ENCODE assay signal across 1 cellular context in genomic region chr6:27838513-27839302, GRCh38.
TF ChIP-seq lines count a peak whose summit lies in the region.

No MANE protein-coding gene starts in this region.

TF ChIP-seq in HepG2, 621 proteins besides CTCF, POLR2A, EP300 and RAD21 (continued from another document and continues in another):
- peak; percentile 59; the same call in 1 of the 2 replicates for TF ChIP-seq THAP8 (CRISPR knock-in tag; IDR thresholded peaks at IDR 0.05; ENCODE audit: borderline replicate concordance)
- 0 out of 2 replicates have a peak, but pooled peaks have one; percentile 11 for TF ChIP-seq TFAP4 (IDR thresholded peaks at IDR 0.05; ENCODE audit: borderline replicate concordance, low read depth)
- TF ChIP-seq ZMYM4 (CRISPR knock-in tag; IDR thresholded peaks at IDR 0.05), result peak; percentile 87
- TF ChIP-seq ELF3 (CRISPR knock-in tag; IDR thresholded peaks at IDR 0.05), result peak; percentile 1
- TF ChIP-seq ZNF687 (CRISPR knock-in tag; IDR thresholded peaks at IDR 0.05), result peak; percentile 81
- TF ChIP-seq NFATC3 (CRISPR knock-in tag; IDR thresholded peaks at IDR 0.05), result peak; percentile 41; the same call in 1 of the 2 replicates
- peak; percentile 68 for TF ChIP-seq MED1 (CRISPR knock-in tag; IDR thresholded peaks at IDR 0.05)
- peak; percentile 94 for TF ChIP-seq AFF4 (CRISPR knock-in tag; IDR thresholded peaks at IDR 0.05)
- peak; percentile 90; the same call in 1 of the 2 replicates for TF ChIP-seq CC2D1A (CRISPR knock-in tag; IDR thresholded peaks at IDR 0.05)
- TF ChIP-seq ZNF234 (CRISPR knock-in tag; conservative IDR thresholded peaks at IDR 0.05), result 0 out of 2 replicates have a peak, but pooled peaks have one; percentile 40
- peak; percentile 82 for TF ChIP-seq SRY (CRISPR knock-in tag; IDR thresholded peaks at IDR 0.05)
- TF ChIP-seq ZNF768 (CRISPR knock-in tag; IDR thresholded peaks at IDR 0.05), result peak; percentile 68; the same call in 1 of the 2 replicates
- peak; percentile 84 for TF ChIP-seq ZNF225 (CRISPR knock-in tag; IDR thresholded peaks at IDR 0.05)
- TF ChIP-seq DMTF1 (CRISPR knock-in tag; IDR thresholded peaks at IDR 0.05), result peak; percentile 90; the same call in 1 of the 2 replicates
- TF ChIP-seq HIVEP1 (CRISPR knock-in tag; IDR thresholded peaks at IDR 0.05), result peak; percentile 67
- TF ChIP-seq HDAC1 (CRISPR knock-in tag; IDR thresholded peaks at IDR 0.05), result peak; percentile 66; the same call in 1 of the 2 replicates
- TF ChIP-seq TOE1 (CRISPR knock-in tag; IDR thresholded peaks at IDR 0.05), result peak; percentile 59; the same call in 1 of the 2 replicates
- TF ChIP-seq KMT2A (CRISPR knock-in tag; IDR thresholded peaks at IDR 0.05), result 0 out of 2 replicates have a peak, but pooled peaks have one; percentile 17
- 0 out of 2 replicates have a peak, but pooled peaks have one; percentile 75 for TF ChIP-seq ZBTB46 (CRISPR knock-in tag; IDR thresholded peaks at IDR 0.05; ENCODE audit: borderline replicate concordance)
- 0 out of 2 replicates have a peak, but pooled peaks have one; percentile 8 for TF ChIP-seq ZKSCAN1 (IDR thresholded peaks at IDR 0.05; ENCODE audit: low read length)
- TF ChIP-seq SMAD3 (CRISPR knock-in tag; IDR thresholded peaks at IDR 0.05), result peak; percentile 58; the same call in 1 of the 2 replicates
- TF ChIP-seq ZNF414 (CRISPR knock-in tag; IDR thresholded peaks at IDR 0.05), result peak; percentile 90; the same call in 1 of the 2 replicates
- 0 out of 2 replicates have a peak, but pooled peaks have one; percentile 13 for TF ChIP-seq MTERF4 (CRISPR knock-in tag; IDR thresholded peaks at IDR 0.05)
- peak; percentile 83 for TF ChIP-seq UBTF (CRISPR knock-in tag; IDR thresholded peaks at IDR 0.05)
- peak; percentile 56; the same call in 1 of the 2 replicates for TF ChIP-seq ZBTB2 (CRISPR knock-in tag; IDR thresholded peaks at IDR 0.05; ENCODE audit: low read depth)
- peak; percentile 94; the same call in 1 of the 2 replicates for TF ChIP-seq CAMTA2 (CRISPR knock-in tag; IDR thresholded peaks at IDR 0.05; ENCODE audit: borderline replicate concordance)
- TF ChIP-seq CSRNP1 (CRISPR knock-in tag; IDR thresholded peaks at IDR 0.05), result peak; percentile 69
- TF ChIP-seq BCL3 (CRISPR knock-in tag; IDR thresholded peaks at IDR 0.05), result 0 out of 2 replicates have a peak, but pooled peaks have one; percentile 48
- peak; percentile 72; the same call in 1 of the 2 replicates for TF ChIP-seq ZMAT3 (CRISPR knock-in tag; conservative IDR thresholded peaks at IDR 0.05)
